Comparison of ENCODE assay signal across 9 cellular contexts in genomic region chr2:111049792-111050640, GRCh38.
DNase-seq lines count a peak whose midpoint lies in the region; ATAC-seq, FAIRE-seq and TF ChIP-seq lines count a peak whose summit lies in the region.
"Had no signal": no experiment of that assay in that cellular context is flagged by ENCODE, and none has a peak within 500 bp of the region (broad histone marks: within the 10 kb centered on the region; RNA-seq: fewer than 3 reads in every experiment).

No MANE protein-coding gene starts in this region.

- TF ChIP-seq CTCF in kidney (IDR thresholded peaks at IDR 0.05; ENCODE audit: borderline replicate concordance, extremely low read depth, insufficient read depth) (no peak), lower lobe of right lung (IDR thresholded peaks at IDR 0.05) (no peak), endodermal cell (conservative IDR thresholded peaks at IDR 0.05) (no peak)

- peak overlapping the region in 1 of 2 donors; percentile 30 for H3K9ac ChIP-seq in kidney (ENCODE audit: low read length in 2 of 2)
- H3K9ac ChIP-seq in endodermal cell (ENCODE audit: extremely low read depth, low read length, poor library complexity, severe bottlenecking): no peak overlapping the region

- H3K27me3 ChIP-seq in lower lobe of right lung (ENCODE audit: low read depth) (no peaks in the 10 kb centered on the region), endodermal cell (ENCODE audit: control insufficient read depth, insufficient read depth, low read length, poor library complexity, severe bottlenecking) (no peaks in the 10 kb centered on the region)

- intact Hi-C loops in kidney (cut with DNase I): no loop called here
- intact Hi-C loops in lower lobe of right lung (cut with DNase I): no loop called here

- no peaks in the 10 kb centered on the region for H3K4me1 Mint-ChIP-seq in endodermal cell

- peaks cover 0 to 9% of the 10 kb centered on the region in 2 donors for H3K4me1 ChIP-seq in kidney (ENCODE audit: control insufficient read depth in 1 of 2, insufficient read depth in 1 of 2, low read depth in 1 of 2, low read length in 2 of 2)
- H3K4me1 ChIP-seq in lower lobe of right lung: no peaks in the 10 kb centered on the region
- H3K4me1 ChIP-seq in endodermal cell (ENCODE audit: control insufficient read depth, insufficient read depth, low read length): no peaks in the 10 kb centered on the region

- H3K4me3 Mint-ChIP-seq in endodermal cell: no peak overlapping the region

- no peaks in the 10 kb centered on the region for H3K9me3 Mint-ChIP-seq in endodermal cell

- DNase-seq in Jurkat, Clone E6-1 (ENCODE audit: low read depth, low spot score): peak; percentile 75
- DNase-seq in kidney: no peak
- no peak for DNase-seq in lower lobe of right lung
- no peak for DNase-seq in endodermal cell
- no peak for DNase-seq in EL
- DNase-seq: activated gamma-delta T cell treated with Interleukin-2 at 50 U/mL for 16 hours had no signal

- peaks cover 1% of the 10 kb centered on the region for H3K36me3 Mint-ChIP-seq in endodermal cell (ENCODE audit: low read depth)

- no peak overlapping the region for H3K27ac Mint-ChIP-seq in endodermal cell

- no peaks in the 10 kb centered on the region for H3K27me3 Mint-ChIP-seq in endodermal cell (ENCODE audit: insufficient read depth)

- H3K9me3 ChIP-seq in kidney (ENCODE audit: control insufficient read depth in 1 of 2, low read length in 2 of 2): no peaks in the 10 kb centered on the region
- H3K9me3 ChIP-seq in lower lobe of right lung: no peaks in the 10 kb centered on the region
- no peaks in the 10 kb centered on the region for H3K9me3 ChIP-seq in endodermal cell (ENCODE audit: control insufficient read depth, low read length)

- FAIRE-seq in kidney (lab: Jason Lieb, UNC): no peak

- H3K27ac ChIP-seq in kidney (ENCODE audit: low read depth in 2 of 2, low read length in 2 of 2) (peak overlapping the region; percentile 75 to 78), lower lobe of right lung (no peak overlapping the region), endodermal cell (ENCODE audit: low read depth, low read length) (no peak overlapping the region)

- no peaks in the 10 kb centered on the region for H3K36me3 ChIP-seq in kidney (ENCODE audit: control insufficient read depth in 1 of 2, insufficient read depth in 2 of 2, low read length in 2 of 2)
- H3K36me3 ChIP-seq in lower lobe of right lung: no peaks in the 10 kb centered on the region
- H3K36me3 ChIP-seq in endodermal cell (ENCODE audit: control insufficient read depth, insufficient read depth, low read length): no peaks in the 10 kb centered on the region

- WGBS in endodermal cell (ENCODE audit: insufficient coverage in 1 of 2, insufficient read length in 1 of 2), 2 experiments: 94% methylated on average over 7 to 8 of the region's 8 CpGs

- ATAC-seq in GM18508 (IDR thresholded peaks at IDR 0.05; ENCODE audit: insufficient read depth, unreplicated experiment) (peak; percentile 45), GM19468 (IDR thresholded peaks at IDR 0.05; ENCODE audit: extremely low read depth, unreplicated experiment) (peak; percentile 82), lower lobe of right lung (no peak), HG03139 (IDR thresholded peaks at IDR 0.05; ENCODE audit: unreplicated experiment) (no peak)

- no peak overlapping the region for H3K4me3 ChIP-seq in Jurkat, Clone E6-1 (ENCODE audit: low read length)
- no peak overlapping the region for H3K4me3 ChIP-seq in kidney (ENCODE audit: low read length in 2 of 2)
- no peak overlapping the region for H3K4me3 ChIP-seq in lower lobe of right lung
- H3K4me3 ChIP-seq in endodermal cell (ENCODE audit: low read length): no peak overlapping the region

Comparison
In these comparisons a context has a peak if more than half of its experiments do, and no peak if none do; other contexts are left out.
1. ATAC-seq: peak in GM18508 (single experiment) and GM19468 (single experiment); none in lower lobe of right lung (0 of 2) and HG03139 (single experiment).
2. H3K27ac ChIP-seq: peak in kidney (2 of 2); none in lower lobe of right lung (single experiment) and endodermal cell (single experiment).